8 cellular contexts compared by ENCODE assay signal in the genomic region with DNA sequence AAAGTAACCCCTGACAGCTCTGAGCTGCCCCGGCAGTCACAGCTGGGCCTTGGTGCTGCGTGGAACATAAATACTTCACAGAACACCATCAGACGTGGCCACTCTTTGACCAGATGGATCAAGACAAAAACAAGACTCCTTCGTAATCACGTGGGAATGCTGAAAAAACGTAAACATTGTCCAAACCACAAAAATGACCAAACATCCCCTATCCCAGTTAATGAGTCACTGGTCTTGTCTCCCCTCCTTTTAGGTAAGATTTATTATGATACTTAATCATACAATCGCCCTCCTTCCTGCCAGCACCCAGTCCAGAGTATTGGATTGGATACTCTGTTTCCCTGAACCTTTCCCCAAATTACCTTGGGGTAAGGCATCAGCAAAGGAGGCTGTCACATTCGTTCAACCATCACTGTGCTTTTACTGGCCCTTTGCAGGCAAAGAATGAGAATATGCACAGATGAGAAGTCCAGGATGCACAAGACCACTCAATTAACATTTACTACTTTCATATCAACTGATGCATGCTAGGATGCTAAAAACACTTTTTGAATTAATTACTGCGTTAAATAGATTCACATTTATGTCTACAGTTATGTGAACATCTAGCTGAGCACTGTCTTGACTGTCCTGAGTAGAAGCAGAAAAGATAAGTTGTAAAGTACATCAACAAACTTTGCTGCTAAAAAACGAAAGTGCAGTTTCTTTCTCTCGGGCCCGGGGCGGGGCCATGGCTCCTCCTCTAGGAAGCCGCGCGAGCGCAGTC. TPM values are rescaled to one million over a fixed set of nuclear protein-coding genes. Genes with fewer than 3 reads are reported as not detected.
DNase-seq lines count a peak whose midpoint lies in the region; ATAC-seq, FAIRE-seq and TF ChIP-seq lines count a peak whose summit lies in the region.

No MANE protein-coding gene starts in this region.

- no peak for DNase-seq in GM12891 (ENCODE audit: insufficient read length, low spot score)
- DNase-seq in HL-60 (ENCODE audit: low read depth in 1 of 2, low spot score in 1 of 2) = peak in 1 of 2 experiments; percentile 28
- DNase-seq in amniotic epithelial cell (ENCODE audit: low read depth) = peak; percentile 96
- DNase-seq in kidney tubule cell (ENCODE audit: low spot score) = peak; percentile 80
- DNase-seq in tibial artery = no peak
- DNase-seq in GM19240 (ENCODE audit: insufficient read length, low spot score) = no peak

- peak; percentile 74 for FAIRE-seq in GM12891 (lab: Jason Lieb, UNC)

- TF ChIP-seq POLR2A in GM12891 (IDR thresholded peaks at IDR 0.05; ENCODE audit: low read depth, low read length) = no peak

- peaks cover 0 to 20% (median 6%) of the 10 kb centered on the region in 4 donors for H3K4me1 ChIP-seq in tibial artery

- intact Hi-C loops in tibial artery (cut with DNase I; ENCODE audit: low total_unique reads) = no loop called here

- H3K27me3 ChIP-seq in HL-60 (ENCODE audit: insufficient read depth, poor library complexity, severe bottlenecking) (no peaks in the 10 kb centered on the region), tibial artery (no peaks in the 10 kb centered on the region)

- peak overlapping the region; percentile 56 for H3K27ac ChIP-seq in HL-60 (replicated peaks)
- peak overlapping the region; percentile 91 to 97 for H3K27ac ChIP-seq in tibial artery

- no peaks in the 10 kb centered on the region for H3K9me3 ChIP-seq in tibial artery

- H3K36me3 ChIP-seq in tibial artery = peaks cover 0 to 9% (median 0%) of the 10 kb centered on the region in 3 donors

- H3K4me3 ChIP-seq in HL-60 (replicated peaks; ENCODE audit: insufficient read depth, low read length) (peak overlapping the region; percentile 59), tibial artery (peak overlapping the region; percentile 70 to 73)

- TF ChIP-seq CTCF in HL-60 (IDR thresholded peaks at IDR 0.05; ENCODE audit: insufficient read depth, low read length) (no peak), tibial artery (IDR thresholded peaks at IDR 0.05) (no peak)

- ATAC-seq in GM19463 (IDR thresholded peaks at IDR 0.05; ENCODE audit: unreplicated experiment) (no peak), GM21367 (IDR thresholded peaks at IDR 0.05; ENCODE audit: unreplicated experiment) (no peak)

TF ChIP-seq in GM12891, 5 proteins besides CTCF, POLR2A, EP300 and RAD21:
- TF ChIP-seq SPI1 (IDR thresholded peaks at IDR 0.05; ENCODE audit: low read depth, low read length) (no peak), POLR2AphosphoS5 (IDR thresholded peaks at IDR 0.05; ENCODE audit: low read depth, low read length) (no peak), POU2F2 (IDR thresholded peaks at IDR 0.05; ENCODE audit: low read depth, low read length) (no peak), PAX5 (IDR thresholded peaks at IDR 0.05; ENCODE audit: insufficient read depth, low read length, severe bottlenecking) (no peak), TAF1 (IDR thresholded peaks at IDR 0.05; ENCODE audit: low read depth, low read length) (no peak)

RNA-seq across cellular contexts. Expression of gene TCEANC, which starts 0.5 kb away (rescaled TPM):
- polyA plus RNA-seq in GM12891 (2012; ENCODE audit: low read depth, missing spikeins) = 0.60 TPM

RNA-seq across cellular contexts. Expression of gene RAB9A, which starts 36.5 kb away (rescaled TPM):
- polyA plus RNA-seq in GM12891 (2012; ENCODE audit: low read depth, missing spikeins) = 37.6 TPM

Comparison
In these comparisons a context has a peak if more than half of its experiments do, and no peak if none do; other contexts are left out.
1. DNase-seq: peak in amniotic epithelial cell (single experiment) and kidney tubule cell (single experiment); none in GM12891 (single experiment), tibial artery (0 of 2) and GM19240 (single experiment).